Comparison of ENCODE assay signal across 9 cellular contexts in the genomic region with DNA sequence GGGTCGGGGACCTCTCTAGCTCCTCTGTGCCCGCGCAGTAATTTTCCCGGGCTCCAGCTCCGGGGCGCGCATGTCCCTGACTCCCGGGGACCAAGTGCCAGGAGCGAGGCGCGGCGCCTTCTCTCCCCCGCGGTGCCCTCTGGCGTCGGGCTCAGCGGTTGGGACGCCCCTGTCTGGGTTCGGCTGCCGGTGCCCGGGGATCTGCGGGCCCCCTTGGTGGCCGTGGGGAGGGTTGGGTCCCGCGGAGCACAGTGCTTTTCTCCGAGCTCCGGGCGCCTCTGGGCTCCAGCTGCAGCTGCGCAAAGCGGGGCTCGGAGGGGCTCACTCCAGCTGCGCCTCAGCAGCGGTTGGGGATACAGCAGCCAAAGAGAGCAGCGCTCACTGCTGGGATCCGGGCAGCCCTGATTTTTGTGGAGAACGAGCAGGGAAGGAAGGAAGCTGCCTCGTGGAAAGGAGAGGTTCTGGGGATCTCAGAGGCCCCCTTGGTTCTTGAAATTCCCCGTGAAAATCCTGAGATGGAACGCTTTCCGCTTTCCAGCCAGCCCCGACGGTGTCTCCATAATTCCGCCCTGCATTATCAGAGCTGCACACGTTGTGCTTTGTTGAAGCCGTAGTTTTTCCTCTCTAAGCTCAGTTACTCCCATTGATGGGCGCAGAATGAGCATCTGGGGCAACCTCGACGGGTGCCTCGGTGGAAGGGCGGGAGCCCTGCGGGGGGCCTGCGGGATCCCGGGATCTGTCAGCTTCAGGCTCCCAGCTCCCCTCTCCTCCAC. TPM values are rescaled to one million over a fixed set of nuclear protein-coding genes. Genes with fewer than 3 reads are reported as not detected.
DNase-seq lines count a peak whose midpoint lies in the region; ATAC-seq and TF ChIP-seq lines count a peak whose summit lies in the region.
"Had no signal": no experiment of that assay in that cellular context is flagged by ENCODE, and none has a peak within 500 bp of the region (broad histone marks: within the 10 kb centered on the region; RNA-seq: fewer than 3 reads in every experiment).

No MANE protein-coding gene starts in this region.

- in situ Hi-C loops in KBM-7 (cut with MboI; ENCODE audit: low pct_unique_long_range_greater_than_20kb, low sequenced_read_pairs) = no loop called here

- DNase-seq in KBM-7 (peak; percentile 53), dorsolateral prefrontal cortex (peak in 5 of 10 donors; percentile 14 to 53 (median 16))
- no peak for DNase-seq in activated effector memory CD4-positive, alpha-beta T cell treated with Interleukin-2 at 50 U/mL for 16 hours
- DNase-seq: right lobe of liver had no signal

- no peaks in the 10 kb centered on the region for H3K4me1 ChIP-seq in ACC112 (ENCODE audit: control insufficient read depth, insufficient read depth, low read length, unreplicated experiment)
- peaks cover 0 to 18% of the 10 kb centered on the region in 2 donors for H3K4me1 ChIP-seq in muscle layer of duodenum (ENCODE audit: control insufficient read depth in 1 of 2, insufficient read depth in 2 of 2, low read length in 2 of 2)

- H3K4me3 ChIP-seq in ACC112 (ENCODE audit: low read depth, low read length) (peak overlapping the region; percentile 72), dorsolateral prefrontal cortex (peak overlapping the region; percentile 43 to 74 (median 62)), muscle layer of duodenum (ENCODE audit: low read depth in 1 of 2, low read length in 2 of 2) (peak overlapping the region; percentile 34 to 62)

- peak overlapping the region; percentile 49 for H2AFZ ChIP-seq in ACC112 (ENCODE audit: low read length, unreplicated experiment)

- H3K27me3 ChIP-seq in ACC112 (ENCODE audit: insufficient read depth, low read length) (peaks cover 91% of the 10 kb centered on the region), dorsolateral prefrontal cortex (peaks cover 0 to 68% (median 22%) of the 10 kb centered on the region in 45 donors), muscle layer of duodenum (ENCODE audit: low read depth, low read length) (peaks cover 44% of the 10 kb centered on the region)

- H3K36me3 ChIP-seq in ACC112 (ENCODE audit: insufficient read depth, low read length) (no peaks in the 10 kb centered on the region), muscle layer of duodenum (ENCODE audit: control insufficient read depth in 1 of 2, insufficient read depth in 2 of 2, low read length in 2 of 2) (no peaks in the 10 kb centered on the region)
- H3K36me3 ChIP-seq: right lobe of liver had no signal

- no peaks in the 10 kb centered on the region for H3K79me2 ChIP-seq in ACC112 (ENCODE audit: control insufficient read depth, insufficient read depth, low read length, unreplicated experiment)

- H3K27ac ChIP-seq in ACC112 (ENCODE audit: low read depth, low read length) = no peak overlapping the region
- H3K27ac ChIP-seq in dorsolateral prefrontal cortex = peak overlapping the region in 45 of 59 donors; percentile 2 to 82 (median 66)
- H3K27ac ChIP-seq in muscle layer of duodenum (ENCODE audit: low read length) = no peak overlapping the region
- H3K27ac ChIP-seq: right lobe of liver had no signal

- ATAC-seq in GM18519 (IDR thresholded peaks at IDR 0.05; ENCODE audit: low FRiP score, unreplicated experiment) (no peak), GM19395 (IDR thresholded peaks at IDR 0.05; ENCODE audit: unreplicated experiment) (no peak), GM19324 (IDR thresholded peaks at IDR 0.05; ENCODE audit: low FRiP score, unreplicated experiment) (no peak)

- H3K9me3 ChIP-seq in muscle layer of duodenum (ENCODE audit: control insufficient read depth in 1 of 2, low read length in 2 of 2) = no peaks in the 10 kb centered on the region
- H3K9me3 ChIP-seq: right lobe of liver had no signal

- TF ChIP-seq CTCF in dorsolateral prefrontal cortex (IDR thresholded peaks at IDR 0.05 in 54 of 56, conservative IDR thresholded peaks at IDR 0.05 in 2 of 56; ENCODE audit: low read depth in 1 of 56, partially characterized antibody in 56 of 56) = peak in 2 of 56 donors; percentile 4 to 5

- intact Hi-C loops in dorsolateral prefrontal cortex (cut with DNase I) = loop anchor here in 1 of 2 donors (5.0 kb wide), 1 partner anchor 61 kb away; no protein-coding TSS in a partner anchor

RNA-seq across cellular contexts. Expression of a gene that starts 0.9 kb away (rescaled TPM):
- 10 to 100 TPM in 88 of 120 experiments, 1 to 10 TPM in 32; 3.3 to 23.5 (median 13.4) TPM for total RNA-seq in dorsolateral prefrontal cortex
- total RNA-seq: right lobe of liver had no signal

Comparison
In these comparisons a context has a peak if more than half of its experiments do, and no peak if none do; other contexts are left out.
1. H3K27ac ChIP-seq: peak in dorsolateral prefrontal cortex (45 of 59); none in ACC112 (single experiment) and muscle layer of duodenum (single experiment).
2. Peak in every context shown above with its lines, with median percentiles within 50 percentile points of each other: H3K4me3 ChIP-seq.